ENCODE assay signal across 8 cellular contexts in the genomic region with DNA sequence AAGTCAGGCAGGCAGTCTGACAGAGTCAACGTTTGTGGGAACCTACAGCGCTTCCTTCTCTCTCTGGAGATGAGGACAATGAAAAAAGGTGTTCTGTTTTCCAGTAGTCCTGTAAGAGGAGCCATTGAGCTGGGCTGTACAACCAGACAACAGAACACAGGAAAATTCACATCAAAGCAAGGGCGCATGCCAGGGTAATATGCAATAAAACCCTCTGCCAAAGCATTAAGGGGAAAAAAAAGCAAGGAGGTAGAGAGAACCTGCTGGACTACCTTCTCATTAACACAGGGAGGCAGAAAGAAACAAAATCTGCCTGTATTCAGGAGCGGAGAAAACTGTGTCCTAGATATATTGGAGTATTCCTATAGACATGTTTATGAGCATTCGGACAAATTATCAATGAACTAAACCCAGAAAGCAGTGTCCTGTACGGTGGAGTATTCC. TPM values are rescaled to one million over a fixed set of nuclear protein-coding genes. Genes with fewer than 3 reads are reported as not detected.
DNase-seq lines count a peak whose midpoint lies in the region; ATAC-seq and TF ChIP-seq lines count a peak whose summit lies in the region.

No MANE protein-coding gene starts in this region.

- peaks cover 11% of the 10 kb centered on the region for H3K79me1 ChIP-seq in mesendoderm (ENCODE audit: low read length)

- no peak overlapping the region for H2BK120ac ChIP-seq in mesendoderm (ENCODE audit: low read depth, low read length)

- H4K8ac ChIP-seq in mesendoderm (ENCODE audit: low read depth, low read length), result no peak overlapping the region

- no peak overlapping the region for H3K18ac ChIP-seq in mesendoderm (ENCODE audit: low read length)

- intact Hi-C loops in posterior vena cava (cut with DNase I), result no loop called here

- peak overlapping the region; percentile 0; the same call in 1 of the 2 replicates for H3K4me3 ChIP-seq in SJSA1
- peak overlapping the region; percentile 11 for H3K4me3 ChIP-seq in mesendoderm (ENCODE audit: low read length)
- H3K4me3 ChIP-seq in upper lobe of left lung, result peak overlapping the region; percentile 1 to 93 (median 82)

- peak in 5 of 6 experiments; percentile 18 to 68 (median 54) for TF ChIP-seq CTCF in upper lobe of left lung (IDR thresholded peaks at IDR 0.05)

- in situ Hi-C loops in G401 (cut with HindIII; ENCODE audit: low sequenced_read_pairs), result no loop called here

- peak; percentile 34 for DNase-seq in 8988T
- DNase-seq in G401 (ENCODE audit: low spot score), result peak; percentile 94
- peak; percentile 50 for DNase-seq in NCI-H1048 (lab: John Stamatoyannopoulos, UW)
- peak in 1 of 2 experiments; percentile 55 for DNase-seq in SJSA1 (ENCODE audit: low read depth in 1 of 2, low spot score in 2 of 2)
- peak; percentile 4 for DNase-seq in effector CD8-positive, alpha-beta T cell (lab: John Stamatoyannopoulos, UW)
- peak; percentile 74 for DNase-seq in mesendoderm
- peak in 1 of 2 donors; percentile 82 for DNase-seq in upper lobe of left lung
- DNase-seq in posterior vena cava (ENCODE audit: low spot score), result no peak

- peak overlapping the region; percentile 75 for H3K56ac ChIP-seq in mesendoderm (ENCODE audit: low read length)

- no peak overlapping the region for H2BK15ac ChIP-seq in mesendoderm (replicated peaks; ENCODE audit: low read depth)

- no peaks in the 10 kb centered on the region for H3K9me3 ChIP-seq in SJSA1 (replicated peaks)
- no peaks in the 10 kb centered on the region for H3K9me3 ChIP-seq in upper lobe of left lung

- ATAC-seq in upper lobe of left lung (ENCODE audit: low FRiP score in 2 of 2), result peak; percentile 53 to 74

- no peak overlapping the region for H3K4ac ChIP-seq in mesendoderm (ENCODE audit: low read depth, low read length)

- no peak overlapping the region for H2BK5ac ChIP-seq in mesendoderm (ENCODE audit: low read length)

- peak overlapping the region; percentile 93 for H3K9ac ChIP-seq in mesendoderm (ENCODE audit: low read length)

- no CpG with 5 or more reads among the region's 6 CpGs for WGBS in mesendoderm (ENCODE audit: extremely low coverage, insufficient coverage, low lambda C conversion rate)
- WGBS in upper lobe of left lung, 2 donors, result 11 to 20% methylated on average over 6 of the region's 6 CpGs

- no peak for TF ChIP-seq POLR2A in upper lobe of left lung (IDR thresholded peaks at IDR 0.05)

- H2AK5ac ChIP-seq in mesendoderm (ENCODE audit: low read length), result no peak overlapping the region

- H3K79me2 ChIP-seq in mesendoderm (ENCODE audit: control insufficient read depth, insufficient read depth, low read length), result peaks cover 26% of the 10 kb centered on the region

- H3K4me1 ChIP-seq in SJSA1 (replicated peaks), result peaks cover 38% of the 10 kb centered on the region
- H3K4me1 ChIP-seq in mesendoderm (ENCODE audit: control insufficient read depth, low read depth, low read length), result peaks cover 12% of the 10 kb centered on the region
- peaks cover 43 to 59% (median 49%) of the 10 kb centered on the region in 4 donors for H3K4me1 ChIP-seq in upper lobe of left lung

- H3K36me3 ChIP-seq in SJSA1 (peaks cover 5% of the 10 kb centered on the region; the same call in 1 of the 2 replicates), mesendoderm (ENCODE audit: control insufficient read depth, insufficient read depth, low read length) (no peaks in the 10 kb centered on the region), upper lobe of left lung (no peaks in the 10 kb centered on the region)

- H3K27me3 ChIP-seq in SJSA1 (replicated peaks), result no peaks in the 10 kb centered on the region
- H3K27me3 ChIP-seq in mesendoderm (ENCODE audit: insufficient read depth, low read length, poor library complexity), result no peaks in the 10 kb centered on the region
- H3K27me3 ChIP-seq in upper lobe of left lung, result no peaks in the 10 kb centered on the region

- H3K4me2 ChIP-seq in mesendoderm (ENCODE audit: low read length), result peak overlapping the region; percentile 60

- TF ChIP-seq EP300 in upper lobe of left lung (IDR thresholded peaks at IDR 0.05), result no peak

- no peak overlapping the region for H3K27ac ChIP-seq in SJSA1
- no peak overlapping the region for H3K27ac ChIP-seq in mesendoderm (ENCODE audit: low read depth, low read length)
- H3K27ac ChIP-seq in upper lobe of left lung, result peak overlapping the region; percentile 84 to 98 (median 91)

- H3K23ac ChIP-seq in mesendoderm (ENCODE audit: low read length), result no peak overlapping the region

- no peak overlapping the region for H4K5ac ChIP-seq in mesendoderm (ENCODE audit: low read length)

RNA-seq across cellular contexts. Expression of a gene that starts 1.3 kb away (rescaled TPM):
- total RNA-seq in G401 (2014; rRNA removed; shearing (Covaris generic)), result 1.3 and 2.0 TPM in 2 replicates
- 8.8 and 9.6 TPM in 2 replicates for total RNA-seq in SJSA1 (2014; rRNA removed; shearing (Covaris generic))
- 13.8 TPM for polyA plus RNA-seq in mesendoderm (2013, experiment 1 of 2)
- 13.2 TPM for polyA plus RNA-seq in mesendoderm (2013, experiment 2 of 2)
- 10 to 100 TPM; 12.0 to 28.8 (median 19.3) TPM for total RNA-seq in upper lobe of left lung
- 10 to 100 TPM; 14.3 to 16.2 TPM for total RNA-seq in posterior vena cava

Comparison
In these comparisons a context has a peak if more than half of its experiments do, and no peak if none do; other contexts are left out.
1. H3K27ac ChIP-seq: peak in upper lobe of left lung (4 of 4); none in SJSA1 (single experiment) and mesendoderm (single experiment).
2. H3K4me3 ChIP-seq: peak in every context shown above with its lines; median percentile 82 in upper lobe of left lung; 11 in mesendoderm; 0 in SJSA1.